ENCODE assay signal across 13 cellular contexts in the genomic region with DNA sequence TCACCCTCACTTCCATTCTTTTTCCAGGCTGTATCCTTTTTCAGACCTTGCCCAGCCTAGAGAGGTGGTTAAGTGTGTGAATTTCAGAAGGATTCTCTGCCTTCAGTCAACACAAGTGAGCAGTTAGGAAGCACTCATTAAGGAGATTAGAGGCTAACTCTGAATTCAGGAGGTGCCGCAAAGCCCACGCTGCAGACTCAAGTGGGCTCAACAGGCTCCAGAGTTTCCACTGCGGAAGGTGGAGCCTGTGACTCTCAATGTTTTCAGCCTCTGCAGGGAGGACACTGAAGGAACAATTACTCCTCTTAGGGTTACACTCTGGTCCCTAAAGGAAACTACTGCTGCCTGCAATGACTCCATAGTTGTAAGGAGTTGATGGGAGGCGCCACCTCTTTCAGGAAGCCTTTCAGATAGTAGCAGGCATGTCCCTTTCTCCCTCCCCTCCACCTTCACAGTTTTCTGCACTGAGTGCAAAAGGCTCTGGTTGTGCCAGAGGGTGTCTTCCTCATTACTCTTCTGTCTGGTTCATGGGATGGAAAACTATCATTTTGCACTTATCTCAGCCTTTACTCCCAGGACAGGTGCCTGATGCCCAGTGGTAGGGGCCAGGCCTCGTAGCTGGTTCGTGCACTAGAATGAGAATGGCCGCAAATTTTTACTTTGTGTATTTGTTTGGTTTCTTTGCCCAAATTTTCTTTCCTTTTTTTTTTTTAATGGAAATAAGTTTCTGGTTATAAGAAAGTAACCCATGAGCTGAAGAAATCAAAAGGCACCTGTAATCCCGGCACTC. TPM values are rescaled to one million over a fixed set of nuclear protein-coding genes. Genes with fewer than 3 reads are reported as not detected.
A peak's percentile ranks its signal among the peaks of the same experiment; 100 is the strongest.
DNase-seq lines count a peak whose midpoint lies in the region; ATAC-seq, FAIRE-seq and TF ChIP-seq lines count a peak whose summit lies in the region.
"Had no signal": no experiment of that assay in that cellular context is flagged by ENCODE, and none has a peak within 500 bp of the region (broad histone marks: within the 10 kb centered on the region; RNA-seq: fewer than 3 reads in every experiment).

No MANE protein-coding gene starts in this region.

- H4K8ac ChIP-seq in H1 (ENCODE audit: extremely low read depth, insufficient read depth, low read length) = no peak overlapping the region

- H3K4me3 ChIP-seq in heart left ventricle = no peak overlapping the region
- H3K4me3 ChIP-seq in H1 (ENCODE audit: extremely low read depth in 1 of 4, insufficient read depth in 2 of 4, low read depth in 3 of 4, low read length in 4 of 4) = no peak overlapping the region
- H3K4me3 ChIP-seq in osteoblast (ENCODE audit: insufficient read depth, low read length) = no peak overlapping the region
- H3K4me3 ChIP-seq in uterus = no peak overlapping the region

- H2BK20ac ChIP-seq in H1 (ENCODE audit: low read length) = peak overlapping the region; percentile 6; the same call in 1 of the 2 replicates

- peak overlapping the region; percentile 15; the same call in 1 of the 2 replicates for H2AFZ ChIP-seq in H1 (ENCODE audit: low read length)
- peak overlapping the region; percentile 82 for H2AFZ ChIP-seq in osteoblast (ENCODE audit: low read length)

- no peak for FAIRE-seq in H1 (lab: Jason Lieb, UNC)

- no peak overlapping the region for H2BK5ac ChIP-seq in H1 (ENCODE audit: low read depth, low read length)

- intact Hi-C loops in heart left ventricle (cut with DNase I) (loop anchor here in 8 of 10 donors (1.0 to 10.0 kb wide), 12 partner anchors 38 to 136 kb away; a partner anchor contains a TSS), Right ventricle myocardium inferior (cut with DNase I) (loop anchor here (2.0 kb wide), 2 partner anchors 52 to 128 kb away; a partner anchor contains a TSS), uterus (cut with DNase I; ENCODE audit: low total_unique reads) (loop anchor here (10.0 kb wide), 1 partner anchor 130 kb away; a partner anchor contains a TSS)

- H2BK15ac ChIP-seq in H1 (ENCODE audit: low read length) = no peak overlapping the region

- ATAC-seq in heart left ventricle = no peak
- no peak for ATAC-seq in Right ventricle myocardium inferior
- ATAC-seq: activated T-helper 17 cell treated with anti-CD3 and anti-CD28 coated beads, Interleukin-2, amount 50 U/mL, for 72 hours had no signal

- CTCF ChIA-PET in H1 (lab: Charles Lee; ENCODE audit: partially characterized antibody) = interaction anchor here (0.6 to 4.4 kb wide), 14 partner anchors 11 to 172 kb away, joined by 3 to 24 read pairs (median 4); no protein-coding TSS in a partner anchor

- H3K14ac ChIP-seq in H1 (ENCODE audit: insufficient read length) = no peak overlapping the region

- no peak overlapping the region for H3K56ac ChIP-seq in H1 (replicated peaks; ENCODE audit: insufficient read length, low read depth, low read length)

- no peak overlapping the region for H3K9ac ChIP-seq in H1 (replicated peaks in 1 of 4; ENCODE audit: extremely low read depth in 1 of 4, low read depth in 3 of 4, low read length in 3 of 4)

- H3K27ac ChIP-seq in heart left ventricle = peak overlapping the region; percentile 81 to 99 (median 92)
- no peak overlapping the region for H3K27ac ChIP-seq in H1 (ENCODE audit: low read depth, low read length)
- no peak overlapping the region for H3K27ac ChIP-seq in osteoblast (ENCODE audit: low read depth, low read length)
- peak overlapping the region; percentile 91 to 95 for H3K27ac ChIP-seq in uterus

- H3K36me3 ChIP-seq in heart left ventricle (peaks cover 0 to 8% (median 0%) of the 10 kb centered on the region in 9 donors), H1 (ENCODE audit: control insufficient read depth in 2 of 4, insufficient read depth in 4 of 4, low read length in 3 of 4) (no peaks in the 10 kb centered on the region), osteoblast (ENCODE audit: insufficient read depth, low read length) (no peaks in the 10 kb centered on the region), uterus (no peaks in the 10 kb centered on the region)

- no peak overlapping the region for H3K23ac ChIP-seq in H1 (ENCODE audit: insufficient read length)

- no peaks in the 10 kb centered on the region for H3K23me2 ChIP-seq in H1 (ENCODE audit: low read depth, low read length)

- DNase-seq in heart left ventricle (peak in 1 of 5 donors; percentile 21), Right ventricle myocardium inferior (ENCODE audit: missing footprints) (no peak), H1 (ENCODE audit: low read depth in 1 of 2, low spot score in 2 of 2) (no peak), osteoblast (ENCODE audit: insufficient read length, low spot score, missing footprints) (peak; percentile 60), uterus (no peak), AG20443 (ENCODE audit: low spot score) (no peak), Kasumi-1 (lab: John Stamatoyannopoulos, UW) (no peak), DMS 273 (lab: John Stamatoyannopoulos, UW; ENCODE audit: unreplicated experiment) (no peak)
- DNase-seq: activated CD4-positive, alpha-beta T cell treated with anti-CD3 and anti-CD28 coated beads for 1 hour; NCI-H187 treated with DMSO at 0.1 percent for 48 hours; NK-92 treated with Interleukin-12 subunit alpha and Interleukin-12 subunit beta, amount 100 ng/mL, for 24 hours; stimulated activated CD4-positive, alpha-beta T cell treated with anti-CD3 and anti-CD28 coated beads, Interleukin-12 subunit alpha, Interleukin-12 subunit beta, amount 100 ng/mL, for 4 hours had no signal

- H4K20me1 ChIP-seq in H1 (replicated peaks in 1 of 2; ENCODE audit: control insufficient read depth in 1 of 2, insufficient read depth in 2 of 2, low read length in 2 of 2) = no peaks in the 10 kb centered on the region
- H4K20me1 ChIP-seq in osteoblast (ENCODE audit: insufficient read depth, low read length) = no peaks in the 10 kb centered on the region

- no peak for TF ChIP-seq POLR2A in heart left ventricle (IDR thresholded peaks at IDR 0.05)
- no peak for TF ChIP-seq POLR2A in H1 (IDR thresholded peaks at IDR 0.05; ENCODE audit: control extremely low read depth in 1 of 2, low read depth in 2 of 2, low read length in 2 of 2)
- TF ChIP-seq POLR2A in uterus (IDR thresholded peaks at IDR 0.05) = no peak

- no peaks in the 10 kb centered on the region for H3K79me1 ChIP-seq in H1 (ENCODE audit: low read depth, low read length)

- H3K79me2 ChIP-seq in H1 (ENCODE audit: control insufficient read depth in 1 of 2, insufficient read depth in 2 of 2, low read length in 2 of 2) (no peaks in the 10 kb centered on the region), osteoblast (ENCODE audit: insufficient read depth, low read length) (no peaks in the 10 kb centered on the region)

- H2BK120ac ChIP-seq in H1 (replicated peaks; ENCODE audit: low read depth, low read length) = no peak overlapping the region

- no peaks in the 10 kb centered on the region for H3K9me3 ChIP-seq in heart left ventricle
- H3K9me3 ChIP-seq in H1 (ENCODE audit: insufficient read depth in 2 of 2, low read depth in 1 of 2, low read length in 1 of 2) = no peaks in the 10 kb centered on the region
- no peaks in the 10 kb centered on the region for H3K9me3 ChIP-seq in osteoblast (ENCODE audit: low read depth, low read length)
- H3K9me3 ChIP-seq in uterus = no peaks in the 10 kb centered on the region

- no peak overlapping the region for H4K5ac ChIP-seq in H1 (ENCODE audit: insufficient read length, low read depth, low read length)

- 79 to 87% (median 84%) methylated on average over 8 of the region's 8 CpGs for WGBS in heart left ventricle, 4 donors
- 93% methylated on average over 8 of the region's 8 CpGs; no CpG with 5 or more reads in 1 of the 2 experiments for WGBS in H1 (ENCODE audit: extremely low coverage in 1 of 2, insufficient coverage in 1 of 2, insufficient read length in 1 of 2, insufficient replicate concordance in 2 of 2, low coverage in 1 of 2, low lambda C conversion rate in 2 of 2, missing lambda C conversion rate in 1 of 2), 2 experiments

- H3K4ac ChIP-seq in H1 (replicated peaks; ENCODE audit: insufficient read length, low read depth, low read length) = no peak overlapping the region

- H3K4me1 ChIP-seq in heart left ventricle = peaks cover 0 to 39% (median 28%) of the 10 kb centered on the region in 12 donors
- H3K4me1 ChIP-seq in H1 (replicated peaks in 1 of 4; ENCODE audit: control insufficient read depth in 3 of 4, insufficient read depth in 4 of 4, low read length in 3 of 4) = peaks cover 12 to 34% (median 17%) of the 10 kb centered on the region in 4 experiments
- H3K4me1 ChIP-seq in osteoblast (ENCODE audit: insufficient read depth, low read length) = peaks cover 13% of the 10 kb centered on the region
- peaks cover 12 to 23% of the 10 kb centered on the region in 2 donors for H3K4me1 ChIP-seq in uterus

- H3K4me2 ChIP-seq in H1 (ENCODE audit: insufficient read depth in 1 of 2, low read depth in 2 of 2, low read length in 2 of 2) (no peak overlapping the region), osteoblast (ENCODE audit: insufficient read depth, low read length) (no peak overlapping the region)

- TF ChIP-seq RAD21 in H1 (IDR thresholded peaks at IDR 0.05 in 1 of 2, conservative IDR thresholded peaks at IDR 0.05 in 1 of 2; ENCODE audit: low read depth in 2 of 2, low read length in 2 of 2) = no peak

- H3K27me3 ChIP-seq in heart left ventricle (no peaks in the 10 kb centered on the region), H1 (replicated peaks in 1 of 4; ENCODE audit: control insufficient read depth in 3 of 4, extremely low read depth in 1 of 4, insufficient read depth in 3 of 4, low read length in 3 of 4) (no peaks in the 10 kb centered on the region; a peak in 1 of 7 replicates), osteoblast (ENCODE audit: insufficient read depth, low read length) (peaks cover 24% of the 10 kb centered on the region), uterus (no peaks in the 10 kb centered on the region)

- no peak overlapping the region for H3K18ac ChIP-seq in H1 (ENCODE audit: extremely low read depth, low read length)

- TF ChIP-seq CTCF in heart left ventricle (IDR thresholded peaks at IDR 0.05) (no peak), H1 (IDR thresholded peaks at IDR 0.05; ENCODE audit: control extremely low read depth in 1 of 3, insufficient read depth in 1 of 3, low read depth in 1 of 3, low read length in 3 of 3) (peak in 1 of 3 experiments; percentile 12; a peak in 1 of 4 replicates), osteoblast (IDR thresholded peaks at IDR 0.05; ENCODE audit: extremely low read depth, low read depth, low read length) (no peak), uterus (IDR thresholded peaks at IDR 0.05) (no peak)

- H2AK5ac ChIP-seq in H1 (ENCODE audit: low read depth, low read length) = no peak overlapping the region

- H4K91ac ChIP-seq in H1 (replicated peaks; ENCODE audit: insufficient read length, low read length) = no peak overlapping the region

- no peak for TF ChIP-seq EP300 in H1 (IDR thresholded peaks at IDR 0.05; ENCODE audit: borderline replicate concordance in 1 of 2, low read depth in 2 of 2, low read length in 2 of 2)

- POLR2A ChIA-PET in H1 (lab: Charles Lee; ENCODE audit: partially characterized antibody) = interaction anchor here (1.0 kb wide), 1 partner anchor 12 kb away, joined by 3 read pairs; no protein-coding TSS in a partner anchor

- H2BK12ac ChIP-seq in H1 (ENCODE audit: low read depth, low read length) = no peak overlapping the region

RNA-seq across cellular contexts. Expression of a gene that starts 55.2 kb away (rescaled TPM):
- total RNA-seq in heart left ventricle (10 to 100 TPM; 39.8 to 92.3 (median 48.5) TPM), Right ventricle myocardium inferior (45.7 TPM), osteoblast (33.7 and 45.1 TPM in 2 replicates), uterus (10 to 100 TPM in 2 of 4 donors, 1 to 10 TPM in 2; 9.0 to 94.0 (median 18.0) TPM)
- polyA plus RNA-seq in heart left ventricle (10 to 100 TPM; 28.9 to 53.2 TPM), H1 (2011; rRNA removed) (43.0 and 67.3 TPM in 2 replicates)
- total RNA-seq in H1 (2021; fragmentation: NEBNext Ultra II Directional; extraction: Animal tissue kit (Norgen Biotek cat#: 25700)) = 77.4 and 77.6 TPM in 2 replicates
- 36.6 TPM for polyA plus RNA-seq in H1 (2011; cell fraction: cytosol; rRNA removed)
- 58.6 TPM for polyA plus RNA-seq in H1 (2011; cell fraction: nucleus; rRNA removed)
- polyA plus RNA-seq in H1 (2012, experiment 1 of 2) = 72.8 to 99.4 TPM (median 83.9 TPM) in 4 replicates
- polyA plus RNA-seq in H1 (2012, experiment 2 of 2) = 89.8 TPM
- 103 TPM for polyA plus RNA-seq in H1 (2013, experiment 1 of 2)
- polyA plus RNA-seq in H1 (2013, experiment 2 of 2) = 109 TPM
- 25.4 and 44.6 TPM in 2 replicates for polyA minus RNA-seq in H1 (2011; rRNA and poly(A)+ RNA removed)
- 47.6 TPM for polyA minus RNA-seq in H1 (2011; cell fraction: cytosol; rRNA and poly(A)+ RNA removed)
- 23.2 TPM for polyA minus RNA-seq in H1 (2011; cell fraction: nucleus; rRNA and poly(A)+ RNA removed)

Comparison
In these comparisons a context has a peak if more than half of its experiments do, and no peak if none do; other contexts are left out.
1. H3K27ac ChIP-seq: peak in heart left ventricle (12 of 12) and uterus (2 of 2); none in H1 (single experiment) and osteoblast (single experiment).